In genomic region chr19:42542791-42543190, GRCh38 we compare ENCODE assay signal across 2 cellular contexts.
TF ChIP-seq lines count a peak whose summit lies in the region.

No MANE protein-coding gene starts in this region.

TF ChIP-seq in HepG2, 621 proteins besides CTCF, POLR2A, EP300 and RAD21:
- no peak for TF ChIP-seq FOXO4 (CRISPR knock-in tag; conservative IDR thresholded peaks at IDR 0.05)
- TF ChIP-seq HDAC1 (CRISPR knock-in tag; IDR thresholded peaks at IDR 0.05): no peak
- TF ChIP-seq STAG1 (CRISPR knock-in tag; IDR thresholded peaks at IDR 0.05): peak; percentile 72

TF ChIP-seq in K562, 482 proteins besides CTCF, POLR2A, EP300 and RAD21:
- TF ChIP-seq TARDBP (IDR thresholded peaks at IDR 0.05): no peak
- no peak for TF ChIP-seq C11orf30 (IDR thresholded peaks at IDR 0.05; ENCODE audit: low read depth)
- no peak for TF ChIP-seq SREBF2 (CRISPR knock-in tag; IDR thresholded peaks at IDR 0.05)
- TF ChIP-seq SAFB (IDR thresholded peaks at IDR 0.05; ENCODE audit: borderline replicate concordance, low read depth, low read length): no peak
